Comparison of ENCODE assay signal across 8 cellular contexts in the genomic region with DNA sequence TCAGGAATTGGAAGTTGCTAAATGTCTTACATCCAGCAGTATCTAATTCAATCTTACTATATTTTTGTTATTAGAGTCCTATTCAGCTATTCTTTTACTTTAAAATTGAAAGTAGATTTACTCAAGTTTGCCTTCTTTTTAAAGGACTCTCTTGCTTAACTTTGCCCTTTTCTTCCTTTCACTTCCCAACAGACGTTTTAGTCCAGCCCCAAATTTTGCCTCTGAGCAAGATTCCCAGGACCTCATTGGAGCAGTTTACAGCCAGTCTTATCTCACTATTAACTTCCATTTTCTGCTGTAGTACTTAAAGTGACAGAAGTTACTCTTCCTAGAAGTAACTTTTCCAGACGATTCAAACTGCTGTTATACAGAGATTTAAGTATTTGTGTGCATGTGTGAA. TPM values are rescaled to one million over a fixed set of nuclear protein-coding genes. Genes with fewer than 3 reads are reported as not detected.
DNase-seq lines count a peak whose midpoint lies in the region; ATAC-seq lines count a peak whose summit lies in the region.

No MANE protein-coding gene starts in this region.

- peak; percentile 84 for DNase-seq in AG08395 (ENCODE audit: low spot score)
- peak; percentile 64 for DNase-seq in MG63
- DNase-seq in dedifferentiated amniotic fluid mesenchymal stem cell (ENCODE audit: extremely low spot score), result peak; percentile 68
- no peak for DNase-seq in stimulated activated CD4-positive, alpha-beta T cell treated with anti-CD3 and anti-CD28 coated beads, Interleukin-12 subunit alpha, Interleukin-12 subunit beta, amount 100 ng/mL, for 4 hours

- H3K9ac ChIP-seq in mucosa of rectum (ENCODE audit: low read depth in 1 of 2, low read length in 2 of 2), result peak overlapping the region in 1 of 2 donors; percentile 11

- H3K9me3 ChIP-seq in MG63 (no peaks in the 10 kb centered on the region), mucosa of rectum (ENCODE audit: control insufficient read depth in 2 of 2, low read length in 2 of 2) (no peaks in the 10 kb centered on the region)

- H3K4me3 ChIP-seq in MG63 (peak overlapping the region; percentile 73), mucosa of rectum (ENCODE audit: low read length in 2 of 2) (peak overlapping the region; percentile 7 to 86)

- H3K4me1 ChIP-seq in mucosa of rectum (ENCODE audit: control insufficient read depth in 2 of 2, insufficient read depth in 2 of 2, low read length in 2 of 2), result peaks cover 2 to 22% of the 10 kb centered on the region in 2 donors

- H3K36me3 ChIP-seq in MG63 (peaks cover 3% of the 10 kb centered on the region; the same call in 1 of the 2 replicates), mucosa of rectum (ENCODE audit: control insufficient read depth in 2 of 2, insufficient read depth in 2 of 2, low read length in 2 of 2) (no peaks in the 10 kb centered on the region)

- H3K27ac ChIP-seq in mucosa of rectum (ENCODE audit: low read depth in 2 of 2, low read length in 2 of 2), result no peak overlapping the region

- H3K27me3 ChIP-seq in MG63, result no peaks in the 10 kb centered on the region
- H3K27me3 ChIP-seq in mucosa of rectum (ENCODE audit: control insufficient read depth in 2 of 2, insufficient read depth in 2 of 2, low read length in 2 of 2), result no peaks in the 10 kb centered on the region

- ATAC-seq in HG03280 (IDR thresholded peaks at IDR 0.05; ENCODE audit: unreplicated experiment), result no peak
- ATAC-seq in HG02938 (IDR thresholded peaks at IDR 0.05; ENCODE audit: unreplicated experiment), result no peak
- ATAC-seq in HG03039 (IDR thresholded peaks at IDR 0.05; ENCODE audit: unreplicated experiment), result no peak

RNA-seq across cellular contexts. Expression of a gene that starts 1.7 kb away (rescaled TPM):
- 27.8 and 52.4 TPM in 2 replicates for total RNA-seq in MG63 (2014; rRNA removed; shearing (Covaris generic); ENCODE audit: low replicate concordance)

RNA-seq across cellular contexts. Expression of a gene that starts 18.1 kb away (rescaled TPM):
- total RNA-seq in MG63 (2014; rRNA removed; shearing (Covaris generic); ENCODE audit: low replicate concordance), result 0.59 and 3.4 TPM in 2 replicates
